ENCODE assay signal across 1 cellular context in the genomic region with DNA sequence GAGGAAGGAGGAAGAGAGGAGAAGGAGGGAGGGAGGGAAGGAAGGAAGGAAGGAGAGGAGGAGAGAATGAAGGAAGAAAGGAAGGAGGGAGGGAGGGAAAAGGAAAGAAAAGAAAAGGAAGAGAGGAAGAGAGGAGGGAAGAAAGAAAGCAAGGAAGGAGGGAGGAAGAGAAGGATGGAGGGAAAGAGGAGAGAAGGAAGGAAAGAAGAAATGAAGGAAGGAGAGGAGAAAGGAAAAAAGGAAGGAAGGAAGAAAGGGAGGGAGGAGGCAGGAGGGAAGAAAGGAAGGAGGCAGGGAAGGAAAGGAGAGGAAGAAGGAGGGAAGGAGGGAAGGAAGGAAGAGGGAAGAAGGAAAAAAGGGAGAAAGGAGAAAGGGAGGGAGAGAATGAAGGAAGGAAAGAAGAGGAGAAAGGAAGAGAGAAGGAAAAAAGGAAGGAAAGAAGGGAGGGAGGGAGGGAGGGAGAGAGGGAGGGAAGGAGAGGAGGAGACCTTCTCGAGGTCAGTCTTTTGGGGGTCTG.
TF ChIP-seq lines count a peak whose summit lies in the region.

No MANE protein-coding gene starts in this region.

TF ChIP-seq in HepG2, 621 proteins besides CTCF, POLR2A, EP300 and RAD21:
- TF ChIP-seq HNRNPK (IDR thresholded peaks at IDR 0.05; ENCODE audit: low read depth, low read length, poor library complexity, severe bottlenecking) (peak; percentile 27), FOXK2 (IDR thresholded peaks at IDR 0.05) (0 out of 2 replicates have a peak, but pooled peaks have one; percentile 25), ZNF333 (CRISPR knock-in tag; IDR thresholded peaks at IDR 0.05; ENCODE audit: borderline replicate concordance) (no peak)
- TF ChIP-seq, protein P1, sequence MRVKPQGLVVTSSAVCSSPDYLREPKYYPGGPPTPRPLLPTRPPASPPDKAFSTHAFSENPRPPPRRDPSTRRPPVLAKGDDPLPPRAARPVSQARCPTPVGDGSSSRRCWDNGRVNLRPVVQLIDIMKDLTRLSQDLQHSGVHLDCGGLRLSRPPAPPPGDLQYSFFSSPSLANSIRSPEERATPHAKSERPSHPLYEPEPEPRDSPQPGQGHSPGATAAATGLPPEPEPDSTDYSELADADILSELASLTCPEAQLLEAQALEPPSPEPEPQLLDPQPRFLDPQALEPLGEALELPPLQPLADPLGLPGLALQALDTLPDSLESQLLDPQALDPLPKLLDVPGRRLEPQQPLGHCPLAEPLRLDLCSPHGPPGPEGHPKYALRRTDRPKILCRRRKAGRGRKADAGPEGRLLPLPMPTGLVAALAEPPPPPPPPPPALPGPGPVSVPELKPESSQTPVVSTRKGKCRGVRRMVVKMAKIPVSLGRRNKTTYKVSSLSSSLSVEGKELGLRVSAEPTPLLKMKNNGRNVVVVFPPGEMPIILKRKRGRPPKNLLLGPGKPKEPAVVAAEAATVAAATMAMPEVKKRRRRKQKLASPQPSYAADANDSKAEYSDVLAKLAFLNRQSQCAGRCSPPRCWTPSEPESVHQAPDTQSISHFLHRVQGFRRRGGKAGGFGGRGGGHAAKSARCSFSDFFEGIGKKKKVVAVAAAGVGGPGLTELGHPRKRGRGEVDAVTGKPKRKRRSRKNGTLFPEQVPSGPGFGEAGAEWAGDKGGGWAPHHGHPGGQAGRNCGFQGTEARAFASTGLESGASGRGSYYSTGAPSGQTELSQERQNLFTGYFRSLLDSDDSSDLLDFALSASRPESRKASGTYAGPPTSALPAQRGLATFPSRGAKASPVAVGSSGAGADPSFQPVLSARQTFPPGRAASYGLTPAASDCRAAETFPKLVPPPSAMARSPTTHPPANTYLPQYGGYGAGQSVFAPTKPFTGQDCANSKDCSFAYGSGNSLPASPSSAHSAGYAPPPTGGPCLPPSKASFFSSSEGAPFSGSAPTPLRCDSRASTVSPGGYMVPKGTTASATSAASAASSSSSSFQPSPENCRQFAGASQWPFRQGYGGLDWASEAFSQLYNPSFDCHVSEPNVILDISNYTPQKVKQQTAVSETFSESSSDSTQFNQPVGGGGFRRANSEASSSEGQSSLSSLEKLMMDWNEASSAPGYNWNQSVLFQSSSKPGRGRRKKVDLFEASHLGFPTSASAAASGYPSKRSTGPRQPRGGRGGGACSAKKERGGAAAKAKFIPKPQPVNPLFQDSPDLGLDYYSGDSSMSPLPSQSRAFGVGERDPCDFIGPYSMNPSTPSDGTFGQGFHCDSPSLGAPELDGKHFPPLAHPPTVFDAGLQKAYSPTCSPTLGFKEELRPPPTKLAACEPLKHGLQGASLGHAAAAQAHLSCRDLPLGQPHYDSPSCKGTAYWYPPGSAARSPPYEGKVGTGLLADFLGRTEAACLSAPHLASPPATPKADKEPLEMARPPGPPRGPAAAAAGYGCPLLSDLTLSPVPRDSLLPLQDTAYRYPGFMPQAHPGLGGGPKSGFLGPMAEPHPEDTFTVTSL (CRISPR knock-in tag; IDR thresholded peaks at IDR 0.05; ENCODE audit: borderline replicate concordance), result no peak
- TF ChIP-seq, protein P2, sequence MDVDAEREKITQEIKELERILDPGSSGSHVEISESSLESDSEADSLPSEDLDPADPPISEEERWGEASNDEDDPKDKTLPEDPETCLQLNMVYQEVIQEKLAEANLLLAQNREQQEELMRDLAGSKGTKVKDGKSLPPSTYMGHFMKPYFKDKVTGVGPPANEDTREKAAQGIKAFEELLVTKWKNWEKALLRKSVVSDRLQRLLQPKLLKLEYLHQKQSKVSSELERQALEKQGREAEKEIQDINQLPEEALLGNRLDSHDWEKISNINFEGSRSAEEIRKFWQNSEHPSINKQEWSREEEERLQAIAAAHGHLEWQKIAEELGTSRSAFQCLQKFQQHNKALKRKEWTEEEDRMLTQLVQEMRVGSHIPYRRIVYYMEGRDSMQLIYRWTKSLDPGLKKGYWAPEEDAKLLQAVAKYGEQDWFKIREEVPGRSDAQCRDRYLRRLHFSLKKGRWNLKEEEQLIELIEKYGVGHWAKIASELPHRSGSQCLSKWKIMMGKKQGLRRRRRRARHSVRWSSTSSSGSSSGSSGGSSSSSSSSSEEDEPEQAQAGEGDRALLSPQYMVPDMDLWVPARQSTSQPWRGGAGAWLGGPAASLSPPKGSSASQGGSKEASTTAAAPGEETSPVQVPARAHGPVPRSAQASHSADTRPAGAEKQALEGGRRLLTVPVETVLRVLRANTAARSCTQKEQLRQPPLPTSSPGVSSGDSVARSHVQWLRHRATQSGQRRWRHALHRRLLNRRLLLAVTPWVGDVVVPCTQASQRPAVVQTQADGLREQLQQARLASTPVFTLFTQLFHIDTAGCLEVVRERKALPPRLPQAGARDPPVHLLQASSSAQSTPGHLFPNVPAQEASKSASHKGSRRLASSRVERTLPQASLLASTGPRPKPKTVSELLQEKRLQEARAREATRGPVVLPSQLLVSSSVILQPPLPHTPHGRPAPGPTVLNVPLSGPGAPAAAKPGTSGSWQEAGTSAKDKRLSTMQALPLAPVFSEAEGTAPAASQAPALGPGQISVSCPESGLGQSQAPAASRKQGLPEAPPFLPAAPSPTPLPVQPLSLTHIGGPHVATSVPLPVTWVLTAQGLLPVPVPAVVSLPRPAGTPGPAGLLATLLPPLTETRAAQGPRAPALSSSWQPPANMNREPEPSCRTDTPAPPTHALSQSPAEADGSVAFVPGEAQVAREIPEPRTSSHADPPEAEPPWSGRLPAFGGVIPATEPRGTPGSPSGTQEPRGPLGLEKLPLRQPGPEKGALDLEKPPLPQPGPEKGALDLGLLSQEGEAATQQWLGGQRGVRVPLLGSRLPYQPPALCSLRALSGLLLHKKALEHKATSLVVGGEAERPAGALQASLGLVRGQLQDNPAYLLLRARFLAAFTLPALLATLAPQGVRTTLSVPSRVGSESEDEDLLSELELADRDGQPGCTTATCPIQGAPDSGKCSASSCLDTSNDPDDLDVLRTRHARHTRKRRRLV (CRISPR knock-in tag; IDR thresholded peaks at IDR 0.05), result no peak
